In genomic region chr1:2538376-2538775, GRCh38 we compare ENCODE assay signal across 29 cellular contexts. TPM values are rescaled to one million over a fixed set of nuclear protein-coding genes. Genes with fewer than 3 reads are reported as not detected.
"Had no signal": no experiment of that assay in that cellular context is flagged by ENCODE, and none has a peak within 500 bp of the region (broad histone marks: within the 10 kb centered on the region; RNA-seq: fewer than 3 reads in every experiment).

No MANE protein-coding gene starts in this region.

- FAIRE-seq: urothelium cell line had no signal

- H3K27ac Mint-ChIP-seq: stimulated activated effector memory CD8-positive, alpha-beta T cell treated with anti-CD3 and anti-CD28 coated beads, Interleukin-12 subunit alpha, Interleukin-12 subunit beta, amount 100 ng/mL, for 72 hours; stimulated activated memory B cell treated with anti-CD40 and anti-IgM and Interleukin-4, amounts not matched to agents 10 μg/mL and 1 μg/mL and 100 μg/mL, for 72 hours; stimulated activated naive B cell treated with anti-CD40 and anti-IgM and Interleukin-4, amounts not matched to agents 10 μg/mL and 1 μg/mL and 100 μg/mL, for 72 hours; stimulated activated naive CD8-positive, alpha-beta T cell treated with anti-CD3 and anti-CD28 coated beads, Interleukin-15, amount 100 ng/mL, for 72 hours; stimulated activated naive CD8-positive, alpha-beta T cell treated with anti-CD3 and anti-CD28 coated beads, Interleukin-15, Interleukin-2, amounts not matched to agents 100 ng/mL and 50 ng/mL, for 24 hours; type B pancreatic cell had no signal

- H3K9me3 Mint-ChIP-seq: stimulated activated effector memory CD8-positive, alpha-beta T cell treated with anti-CD3 and anti-CD28 coated beads, Interleukin-12 subunit alpha, Interleukin-12 subunit beta, amount 100 ng/mL, for 72 hours; stimulated activated memory B cell treated with anti-CD40 and anti-IgM and Interleukin-4, amounts not matched to agents 10 μg/mL and 1 μg/mL and 100 μg/mL, for 72 hours; stimulated activated naive B cell treated with anti-CD40 and anti-IgM and Interleukin-4, amounts not matched to agents 10 μg/mL and 1 μg/mL and 100 μg/mL, for 72 hours; stimulated activated naive CD8-positive, alpha-beta T cell treated with anti-CD3 and anti-CD28 coated beads, Interleukin-15, amount 100 ng/mL, for 72 hours; stimulated activated naive CD8-positive, alpha-beta T cell treated with anti-CD3 and anti-CD28 coated beads, Interleukin-15, Interleukin-2, amounts not matched to agents 100 ng/mL and 50 ng/mL, for 24 hours; type B pancreatic cell had no signal

- H3K4me1 Mint-ChIP-seq: stimulated activated effector memory CD8-positive, alpha-beta T cell treated with anti-CD3 and anti-CD28 coated beads, Interleukin-12 subunit alpha, Interleukin-12 subunit beta, amount 100 ng/mL, for 72 hours had no signal

- H3K36me3 ChIP-seq: stomach, suprapubic skin, thoracic aorta, thyroid gland, tibial artery, tibial nerve, transverse colon, upper lobe of left lung, upper lobe of right lung, uterus, vagina had no signal

- ATAC-seq: stimulated activated effector memory CD8-positive, alpha-beta T cell treated with anti-CD3 and anti-CD28 coated beads, Interleukin-12 subunit alpha, Interleukin-12 subunit beta, amount 100 ng/mL, for 72 hours; stimulated activated memory B cell treated with anti-CD40 and anti-IgM and Interleukin-4, amounts not matched to agents 10 μg/mL and 1 μg/mL and 100 μg/mL, for 72 hours; stimulated activated naive B cell treated with anti-CD40 and anti-IgM and Interleukin-4, amounts not matched to agents 10 μg/mL and 1 μg/mL and 100 μg/mL, for 72 hours; stimulated activated naive CD8-positive, alpha-beta T cell treated with anti-CD3 and anti-CD28 coated beads, Interleukin-15, amount 100 ng/mL, for 72 hours; stimulated activated naive CD8-positive, alpha-beta T cell treated with anti-CD3 and anti-CD28 coated beads, Interleukin-15, Interleukin-2, amounts not matched to agents 100 U/mL and 50 U/mL, for 24 hours; upper lobe of right lung had no signal

- H3K4me3 ChIP-seq: stomach, suprapubic skin, testis, thoracic aorta, thyroid gland, tibial artery, tibial nerve, transverse colon, upper lobe of left lung, upper lobe of right lung, uterus, vagina had no signal

- DNase-seq: stimulated activated CD4-positive, alpha-beta T cell treated with anti-CD3 and anti-CD28 coated beads, Interleukin-2, amount 100 ng/mL, for 48 hours; stimulated activated CD4-positive, alpha-beta T cell treated with anti-CD3 and anti-CD28 coated beads, Interleukin-4, amount 100 ng/mL, for 1 hour; stimulated activated CD4-positive, alpha-beta T cell treated with anti-CD3 and anti-CD28 coated beads, Interleukin-4, amount 100 ng/mL, for 24 hours; stimulated activated CD4-positive, alpha-beta T cell treated with anti-CD3 and anti-CD28 coated beads, Interleukin-4, amount 100 ng/mL, for 4 hours; stimulated activated CD8-positive, alpha-beta memory T cell treated with anti-CD3 and anti-CD28 coated beads, Interleukin-4, amount 100 ng/mL, for 48 hours; stimulated activated naive B cell treated with anti-CD40 and anti-IgM and Interleukin-4, amounts not matched to agents 10 μg/mL and 1 μg/mL and 100 μg/mL, for 72 hours; stimulated activated naive CD4-positive, alpha-beta T cell; stimulated activated naive CD4-positive, alpha-beta T cell treated with Interleukin-2 at 50 U/mL for 16 hours; stimulated activated naive CD8-positive, alpha-beta T cell treated with anti-CD3 and anti-CD28 coated beads, Interleukin-15, amount 100 ng/mL, for 72 hours; stimulated activated naive CD8-positive, alpha-beta T cell treated with anti-CD3 and anti-CD28 coated beads, Interleukin-15, Interleukin-2, amounts not matched to agents 100 U/mL and 50 U/mL, for 24 hours; stomach; substantia nigra; testis; thyroid gland; tibial artery; transverse colon; trophoblast cell; upper lobe of right lung; uterus had no signal

- H3K27ac ChIP-seq: stomach, suprapubic skin, testis, thoracic aorta, thyroid gland, tibial artery, tibial nerve, transverse colon, upper lobe of left lung, upper lobe of right lung, uterus, vagina had no signal

- H3K27me3 ChIP-seq: testis, vagina had no signal

- H3K36me3 Mint-ChIP-seq: stimulated activated effector memory CD8-positive, alpha-beta T cell treated with anti-CD3 and anti-CD28 coated beads, Interleukin-12 subunit alpha, Interleukin-12 subunit beta, amount 100 ng/mL, for 72 hours; stimulated activated memory B cell treated with anti-CD40 and anti-IgM and Interleukin-4, amounts not matched to agents 10 μg/mL and 1 μg/mL and 100 μg/mL, for 72 hours; stimulated activated naive B cell treated with anti-CD40 and anti-IgM and Interleukin-4, amounts not matched to agents 10 μg/mL and 1 μg/mL and 100 μg/mL, for 72 hours; type B pancreatic cell had no signal

- H3K4me3 Mint-ChIP-seq: stimulated activated effector memory CD8-positive, alpha-beta T cell treated with anti-CD3 and anti-CD28 coated beads, Interleukin-12 subunit alpha, Interleukin-12 subunit beta, amount 100 ng/mL, for 72 hours; stimulated activated memory B cell treated with anti-CD40 and anti-IgM and Interleukin-4, amounts not matched to agents 10 μg/mL and 1 μg/mL and 100 μg/mL, for 72 hours; stimulated activated naive B cell treated with anti-CD40 and anti-IgM and Interleukin-4, amounts not matched to agents 10 μg/mL and 1 μg/mL and 100 μg/mL, for 72 hours; stimulated activated naive CD8-positive, alpha-beta T cell treated with anti-CD3 and anti-CD28 coated beads, Interleukin-15, amount 100 ng/mL, for 72 hours; stimulated activated naive CD8-positive, alpha-beta T cell treated with anti-CD3 and anti-CD28 coated beads, Interleukin-15, Interleukin-2, amounts not matched to agents 100 ng/mL and 50 ng/mL, for 24 hours; type B pancreatic cell had no signal

- H3K9me3 ChIP-seq: stomach, suprapubic skin, testis, thoracic aorta, thyroid gland, tibial artery, tibial nerve, transverse colon, upper lobe of left lung, upper lobe of right lung, uterus, vagina had no signal

RNA-seq across cellular contexts. Expression of gene HES5, which starts 8.3 kb away (rescaled TPM):
- total RNA-seq: thyroid gland, vagina had no signal
